ENCODE assay signal across 14 cellular contexts in the genomic region with DNA sequence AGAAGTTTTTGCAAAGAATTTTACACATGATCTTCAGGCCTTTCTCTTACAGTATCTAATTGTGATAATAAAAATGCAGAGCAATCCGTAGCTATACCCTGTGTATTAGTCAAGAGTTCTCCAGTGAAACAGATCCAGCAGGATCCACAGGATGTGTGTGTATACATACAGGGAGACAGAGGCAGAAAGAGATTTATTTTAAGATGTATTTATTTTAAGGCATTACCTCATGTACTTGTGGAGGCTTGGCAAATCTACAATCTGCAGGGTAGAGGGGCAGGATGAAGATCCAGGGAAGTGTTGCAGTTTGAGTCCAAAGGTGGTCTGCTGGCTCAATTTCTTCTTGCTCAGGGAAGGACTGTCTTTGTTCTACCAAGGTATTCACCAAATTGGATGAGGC.
"Had no signal": no experiment of that assay in that cellular context is flagged by ENCODE, and none has a peak within 500 bp of the region (broad histone marks: within the 10 kb centered on the region; RNA-seq: fewer than 3 reads in every experiment).

No MANE protein-coding gene starts in this region.

- H3K27ac ChIP-seq: adrenal gland, tibial artery, vagina had no signal

- H3K27ac Mint-ChIP-seq: activated CD4-positive, alpha-beta memory T cell treated with anti-CD3 and anti-CD28 coated beads, Interleukin-2, amount 10 ng/mL, durations not matched to agents 7 days and 5 days; T-helper 17 cell had no signal

- H3K27me3 ChIP-seq: adrenal gland, dorsolateral prefrontal cortex, tibial artery, vagina had no signal

- H3K4me3 ChIP-seq: adrenal gland, dorsolateral prefrontal cortex, tibial artery, vagina had no signal

- ATAC-seq: activated T-cell treated with anti-CD3 and anti-CD28 coated beads, Interleukin-2, amount 50 U/mL, for 4 hours; stimulated activated effector memory CD8-positive, alpha-beta T cell treated with anti-CD3 and anti-CD28 coated beads, Interleukin-12 subunit alpha, Interleukin-12 subunit beta, amount 100 ng/mL, for 72 hours; T-helper 17 cell; WTC11 had no signal

- H3K9me3 ChIP-seq: adrenal gland, tibial artery, vagina had no signal

- H3K36me3 ChIP-seq: adrenal gland, tibial artery, vagina had no signal

- DNase-seq: activated CD4-positive, alpha-beta memory T cell treated with anti-CD3 and anti-CD28 coated beads, Interleukin-2, amount 10 ng/mL, durations not matched to agents 7 days and 5 days; activated CD4-positive, alpha-beta T cell treated with anti-CD3 and anti-CD28 coated beads for 4 hours; activated effector memory CD4-positive, alpha-beta T cell treated with Interleukin-2 at 50 U/mL for 16 hours; activated naive CD4-positive, alpha-beta T cell treated with anti-CD3 and anti-CD28 coated beads, Interleukin-2, amount 50 U/mL, for 16 hours; activated T-cell treated with anti-CD3 and anti-CD28 coated beads, Interleukin-2, amount 50 U/mL, for 4 hours; adrenal gland; dorsolateral prefrontal cortex; hippocampal formation; T-helper 17 cell; tibial artery had no signal

- H3K4me3 Mint-ChIP-seq: activated CD4-positive, alpha-beta memory T cell treated with anti-CD3 and anti-CD28 coated beads, Interleukin-2, amount 10 ng/mL, durations not matched to agents 7 days and 5 days; activated T-cell treated with anti-CD3 and anti-CD28 coated beads, Interleukin-2, amount 50 U/mL, for 4 hours; neural crest cell; stimulated activated effector memory CD8-positive, alpha-beta T cell treated with anti-CD3 and anti-CD28 coated beads, Interleukin-12 subunit alpha, Interleukin-12 subunit beta, amount 100 ng/mL, for 72 hours; T-helper 17 cell; WTC11 had no signal

- H3K9me3 Mint-ChIP-seq: activated CD4-positive, alpha-beta memory T cell treated with anti-CD3 and anti-CD28 coated beads, Interleukin-2, amount 10 ng/mL, durations not matched to agents 7 days and 5 days; activated T-cell treated with anti-CD3 and anti-CD28 coated beads, Interleukin-2, amount 50 U/mL, for 4 hours; neural crest cell; stimulated activated effector memory CD8-positive, alpha-beta T cell treated with anti-CD3 and anti-CD28 coated beads, Interleukin-12 subunit alpha, Interleukin-12 subunit beta, amount 100 ng/mL, for 72 hours; WTC11 had no signal

- H3K36me3 Mint-ChIP-seq: stimulated activated effector memory CD8-positive, alpha-beta T cell treated with anti-CD3 and anti-CD28 coated beads, Interleukin-12 subunit alpha, Interleukin-12 subunit beta, amount 100 ng/mL, for 72 hours; WTC11 had no signal

- H3K27me3 Mint-ChIP-seq: activated CD4-positive, alpha-beta memory T cell treated with anti-CD3 and anti-CD28 coated beads, Interleukin-2, amount 10 ng/mL, durations not matched to agents 7 days and 5 days; T-helper 17 cell had no signal
